16 cellular contexts compared by ENCODE assay signal in genomic region chr2:238787507-238787906, GRCh38.
DNase-seq lines count a peak whose midpoint lies in the region; ATAC-seq and TF ChIP-seq lines count a peak whose summit lies in the region.
"Had no signal": no experiment of that assay in that cellular context is flagged by ENCODE, and none has a peak within 500 bp of the region (broad histone marks: within the 10 kb centered on the region; RNA-seq: fewer than 3 reads in every experiment).

No MANE protein-coding gene starts in this region.

- no peaks in the 10 kb centered on the region for H3K27me3 ChIP-seq in BJ (ENCODE audit: control insufficient read depth, insufficient read depth, low read length)
- no peaks in the 10 kb centered on the region for H3K27me3 ChIP-seq in GM23248 (replicated peaks; ENCODE audit: insufficient read depth)
- no peaks in the 10 kb centered on the region for H3K27me3 ChIP-seq in suprapubic skin

- in situ Hi-C loops in GM23248 (cut with MboI) = loop anchor here (10.0 kb wide), 2 partner anchors 103 to 283 kb away; no protein-coding TSS in a partner anchor

- H2AFZ ChIP-seq in GM23248 = peak overlapping the region; percentile 74
- H2AFZ ChIP-seq: GM23338 had no signal

- peak overlapping the region; percentile 96 for H3K27ac ChIP-seq in GM23248
- H3K27ac ChIP-seq in suprapubic skin = peak overlapping the region; percentile 81
- H3K27ac ChIP-seq: C4-2B had no signal

- no peak for TF ChIP-seq EP300 in suprapubic skin (IDR thresholded peaks at IDR 0.05)

- H3K79me2 ChIP-seq in GM23248 (ENCODE audit: insufficient read depth) = peaks cover 77% of the 10 kb centered on the region

- CTCF ChIA-PET in BJ (lab: Yijun Ruan, JAX) = interaction anchor here (0.6 to 6.1 kb wide), 15 partner anchors 54 to 421 kb away, joined by 3 to 84 read pairs (median 4); partner anchors contain the start of gene TWIST2

- H3K9ac ChIP-seq in GM23248 = peak overlapping the region; percentile 97

- H3K4me2 ChIP-seq in GM23248 (ENCODE audit: unreplicated experiment) = peak overlapping the region; percentile 100
- H3K4me2 ChIP-seq: GM23338 had no signal

- H3F3A ChIP-seq in GM23248 (ENCODE audit: insufficient read depth) = peaks cover 56% of the 10 kb centered on the region

- no peaks in the 10 kb centered on the region for H3K9me2 ChIP-seq in GM23248 (ENCODE audit: insufficient read depth)

- H3K36me3 Mint-ChIP-seq in stimulated activated naive B cell treated with anti-CD40 and anti-IgM and Interleukin-4, amounts not matched to agents 10 μg/mL and 1 μg/mL and 100 μg/mL, for 72 hours = no peaks in the 10 kb centered on the region

- peak overlapping the region; percentile 34 for H3K4me3 ChIP-seq in BJ (ENCODE audit: low read depth, low read length)
- H3K4me3 ChIP-seq in GM23248 = peak overlapping the region; percentile 81
- H3K4me3 ChIP-seq in fibroblast of the aortic adventitia (ENCODE audit: low read depth, low read length) = peak overlapping the region; percentile 1
- peak overlapping the region; percentile 32 for H3K4me3 ChIP-seq in suprapubic skin
- H3K4me3 ChIP-seq: GM23338 had no signal

- H4K20me1 ChIP-seq in GM23248 (ENCODE audit: insufficient read depth) = no peaks in the 10 kb centered on the region

- TF ChIP-seq CTCF in BJ (IDR thresholded peaks at IDR 0.05; ENCODE audit: insufficient read depth, low read depth, low read length) (no peak), fibroblast of the aortic adventitia (IDR thresholded peaks at IDR 0.05; ENCODE audit: insufficient read depth, low read length) (no peak), suprapubic skin (IDR thresholded peaks at IDR 0.05) (no peak)

- DNase-seq in BJ (ENCODE audit: low read depth) = peak; percentile 31
- peak; percentile 77 for DNase-seq in GM23248
- DNase-seq in fibroblast of the aortic adventitia (ENCODE audit: low read depth) = no peak
- no peak for DNase-seq in suprapubic skin (ENCODE audit: low spot score in 2 of 2)
- no peak for DNase-seq in stimulated activated naive B cell treated with anti-CD40 and anti-IgM and Interleukin-4, amounts not matched to agents 10 μg/mL and 1 μg/mL and 100 μg/mL, for 72 hours
- no peak for DNase-seq in activated CD4-positive, alpha-beta T cell treated with anti-CD3 and anti-CD28 coated beads, Interleukin-2, amount 50 U/mL, for 48 hours
- DNase-seq: COR-L47, DMS153, KBM-7, NCI-H1092, NCI-H1694 treated with DMSO at 0.1 percent for 48 hours, NCI-H446 treated with DMSO at 0.1 percent for 48 hours, SIG-M5 had no signal

- no peak for ATAC-seq in stimulated activated naive B cell treated with anti-CD40 and anti-IgM and Interleukin-4, amounts not matched to agents 10 μg/mL and 1 μg/mL and 100 μg/mL, for 72 hours (replicated peaks)
- no peak for ATAC-seq in GM18858 (IDR thresholded peaks at IDR 0.05; ENCODE audit: unreplicated experiment)
- ATAC-seq: GM23338 had no signal

- POLR2A ChIA-PET in BJ (lab: Charles Lee) = interaction anchor here (0.7 to 1.1 kb wide), 4 partner anchors 62 to 269 kb away, joined by 3 to 4 read pairs (median 4); no protein-coding TSS in a partner anchor

- no peaks in the 10 kb centered on the region for H3K4me1 Mint-ChIP-seq in stimulated activated naive B cell treated with anti-CD40 and anti-IgM and Interleukin-4, amounts not matched to agents 10 μg/mL and 1 μg/mL and 100 μg/mL, for 72 hours

- H3K9me3 ChIP-seq in GM23248 (ENCODE audit: low read depth) (no peaks in the 10 kb centered on the region), suprapubic skin (no peaks in the 10 kb centered on the region)

- no peaks in the 10 kb centered on the region for H3K36me3 ChIP-seq in BJ (ENCODE audit: control insufficient read depth, insufficient read depth, low read length)
- no peaks in the 10 kb centered on the region for H3K36me3 ChIP-seq in GM23248 (ENCODE audit: low read depth)
- H3K36me3 ChIP-seq in suprapubic skin = no peaks in the 10 kb centered on the region

- H3K27me3 Mint-ChIP-seq in stimulated activated naive B cell treated with anti-CD40 and anti-IgM and Interleukin-4, amounts not matched to agents 10 μg/mL and 1 μg/mL and 100 μg/mL, for 72 hours = peaks cover 10 to 18% of the 10 kb centered on the region in 2 donors

- H3K27ac Mint-ChIP-seq in stimulated activated naive B cell treated with anti-CD40 and anti-IgM and Interleukin-4, amounts not matched to agents 10 μg/mL and 1 μg/mL and 100 μg/mL, for 72 hours = no peak overlapping the region
- H3K27ac Mint-ChIP-seq: GM23338 had no signal

- WGBS in GM23248 (ENCODE audit: low coverage in 1 of 2, low lambda C conversion rate in 2 of 2, missing lambda C conversion rate in 2 of 2), 2 experiments = 0 to 1% methylated on average over 4 of the region's 4 CpGs
- 59% methylated on average over 4 of the region's 4 CpGs for WGBS in suprapubic skin

- H3K4me3 Mint-ChIP-seq in stimulated activated naive B cell treated with anti-CD40 and anti-IgM and Interleukin-4, amounts not matched to agents 10 μg/mL and 1 μg/mL and 100 μg/mL, for 72 hours = no peak overlapping the region
- H3K4me3 Mint-ChIP-seq: GM23338 had no signal

- no peak for TF ChIP-seq POLR2A in suprapubic skin (IDR thresholded peaks at IDR 0.05)

- H3K9me3 Mint-ChIP-seq in stimulated activated naive B cell treated with anti-CD40 and anti-IgM and Interleukin-4, amounts not matched to agents 10 μg/mL and 1 μg/mL and 100 μg/mL, for 72 hours = peaks cover 0 to under 1% of the 10 kb centered on the region in 2 donors

- H3K4me1 ChIP-seq in GM23248 (ENCODE audit: insufficient read depth) (peaks cover 67% of the 10 kb centered on the region), suprapubic skin (peaks cover 3% of the 10 kb centered on the region)

Comparison
In these comparisons a context has a peak if more than half of its experiments do, and no peak if none do; other contexts are left out.
1. DNase-seq: peak in BJ (single experiment) and GM23248 (single experiment); none in fibroblast of the aortic adventitia (single experiment), suprapubic skin (0 of 2), stimulated activated naive B cell treated with anti-CD40 and anti-IgM and Interleukin-4, amounts not matched to agents 10 μg/mL and 1 μg/mL and 100 μg/mL, for 72 hours (single experiment) and activated CD4-positive, alpha-beta T cell treated with anti-CD3 and anti-CD28 coated beads, Interleukin-2, amount 50 U/mL, for 48 hours (0 of 2).
2. H3K4me3 ChIP-seq: peak in every context shown above with its lines; median percentile 81 in GM23248; 34 in BJ; 32 in suprapubic skin; 1 in fibroblast of the aortic adventitia.